ENCODE assay signal across 1 cellular context in genomic region chr17:72691017-72691416, GRCh38.
TF ChIP-seq lines count a peak whose summit lies in the region.

No MANE protein-coding gene starts in this region.

TF ChIP-seq in GM12878, 131 proteins besides CTCF, POLR2A, EP300 and RAD21 (continued from another document):
- TF ChIP-seq, protein P1, sequence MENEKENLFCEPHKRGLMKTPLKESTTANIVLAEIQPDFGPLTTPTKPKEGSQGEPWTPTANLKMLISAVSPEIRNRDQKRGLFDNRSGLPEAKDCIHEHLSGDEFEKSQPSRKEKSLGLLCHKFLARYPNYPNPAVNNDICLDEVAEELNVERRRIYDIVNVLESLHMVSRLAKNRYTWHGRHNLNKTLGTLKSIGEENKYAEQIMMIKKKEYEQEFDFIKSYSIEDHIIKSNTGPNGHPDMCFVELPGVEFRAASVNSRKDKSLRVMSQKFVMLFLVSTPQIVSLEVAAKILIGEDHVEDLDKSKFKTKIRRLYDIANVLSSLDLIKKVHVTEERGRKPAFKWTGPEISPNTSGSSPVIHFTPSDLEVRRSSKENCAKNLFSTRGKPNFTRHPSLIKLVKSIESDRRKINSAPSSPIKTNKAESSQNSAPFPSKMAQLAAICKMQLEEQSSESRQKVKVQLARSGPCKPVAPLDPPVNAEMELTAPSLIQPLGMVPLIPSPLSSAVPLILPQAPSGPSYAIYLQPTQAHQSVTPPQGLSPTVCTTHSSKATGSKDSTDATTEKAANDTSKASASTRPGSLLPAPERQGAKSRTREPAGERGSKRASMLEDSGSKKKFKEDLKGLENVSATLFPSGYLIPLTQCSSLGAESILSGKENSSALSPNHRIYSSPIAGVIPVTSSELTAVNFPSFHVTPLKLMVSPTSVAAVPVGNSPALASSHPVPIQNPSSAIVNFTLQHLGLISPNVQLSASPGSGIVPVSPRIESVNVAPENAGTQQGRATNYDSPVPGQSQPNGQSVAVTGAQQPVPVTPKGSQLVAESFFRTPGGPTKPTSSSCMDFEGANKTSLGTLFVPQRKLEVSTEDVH (IDR thresholded peaks at IDR 0.05; ENCODE audit: low read depth, partially characterized antibody) = no peak
